ENCODE assay signal across 19 cellular contexts in the genomic region with DNA sequence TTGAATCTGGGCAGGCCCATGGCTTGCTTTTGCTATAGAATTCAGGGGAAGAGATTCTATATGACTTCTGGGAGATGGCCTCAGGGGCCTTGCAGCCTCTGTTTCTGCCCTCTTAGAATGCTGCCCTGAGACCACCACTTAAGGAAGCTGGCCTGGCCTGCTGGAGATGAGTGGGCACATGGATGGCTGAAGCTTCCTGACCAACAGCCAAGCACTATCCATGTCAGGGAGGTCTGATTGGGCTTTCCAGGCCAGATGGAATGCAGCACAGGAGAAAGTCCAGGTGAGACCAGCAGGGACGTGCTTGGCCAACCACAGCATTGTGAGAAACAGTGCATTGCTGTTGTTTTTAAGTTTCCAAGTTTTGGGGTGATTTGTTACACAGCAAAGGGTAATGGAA.
DNase-seq lines count a peak whose midpoint lies in the region; ATAC-seq and TF ChIP-seq lines count a peak whose summit lies in the region.
"Had no signal": no experiment of that assay in that cellular context is flagged by ENCODE, and none has a peak within 500 bp of the region (broad histone marks: within the 10 kb centered on the region; RNA-seq: fewer than 3 reads in every experiment).

No MANE protein-coding gene starts in this region.

- peaks cover 55% of the 10 kb centered on the region for H3K4me1 ChIP-seq in BLaER1
- no peaks in the 10 kb centered on the region for H3K4me1 ChIP-seq in endodermal cell (ENCODE audit: control insufficient read depth, insufficient read depth, low read length)
- H3K4me1 ChIP-seq in upper lobe of right lung, result no peaks in the 10 kb centered on the region

- H3K27me3 ChIP-seq in BLaER1 (no peaks in the 10 kb centered on the region), endodermal cell (ENCODE audit: control insufficient read depth, insufficient read depth, low read length, poor library complexity, severe bottlenecking) (no peaks in the 10 kb centered on the region), upper lobe of right lung (no peaks in the 10 kb centered on the region), MG63 (no peaks in the 10 kb centered on the region)

- peaks cover 2% of the 10 kb centered on the region for H3K27me3 Mint-ChIP-seq in endodermal cell (ENCODE audit: insufficient read depth)
- H3K27me3 Mint-ChIP-seq: B cell had no signal

- intact Hi-C loops in upper lobe of right lung (cut with DNase I), result no loop called here

- no peaks in the 10 kb centered on the region for H3K36me3 Mint-ChIP-seq in endodermal cell (ENCODE audit: low read depth)
- H3K36me3 Mint-ChIP-seq: CD4-positive, alpha-beta memory T cell had no signal

- H4K20me1 ChIP-seq in BLaER1, result no peaks in the 10 kb centered on the region

- H3K36me3 ChIP-seq in BLaER1, result no peaks in the 10 kb centered on the region
- no peaks in the 10 kb centered on the region for H3K36me3 ChIP-seq in endodermal cell (ENCODE audit: control insufficient read depth, insufficient read depth, low read length)
- H3K36me3 ChIP-seq in upper lobe of right lung, result no peaks in the 10 kb centered on the region
- no peaks in the 10 kb centered on the region for H3K36me3 ChIP-seq in MG63

- ATAC-seq in upper lobe of right lung, result no peak
- no peak for ATAC-seq in HG02759 (IDR thresholded peaks at IDR 0.05; ENCODE audit: unreplicated experiment)
- ATAC-seq: GM23338, HCT116 had no signal

- 90% methylated on average over 1 of the region's 1 CpG for WGBS in endodermal cell (ENCODE audit: insufficient coverage in 1 of 2, insufficient read length in 1 of 2), 2 experiments

- TF ChIP-seq CTCF in endodermal cell (conservative IDR thresholded peaks at IDR 0.05) (no peak), upper lobe of right lung (IDR thresholded peaks at IDR 0.05) (no peak)

- no peak overlapping the region for H3K9ac ChIP-seq in BLaER1
- H3K9ac ChIP-seq in endodermal cell (ENCODE audit: extremely low read depth, low read length, poor library complexity, severe bottlenecking), result no peak overlapping the region

- peak; percentile 17 for DNase-seq in endodermal cell
- DNase-seq in mesenteric fat pad (ENCODE audit: low spot score), result peak; percentile 24
- peak; percentile 5 for DNase-seq in upper lobe of right lung
- DNase-seq in effector CD8-positive, alpha-beta T cell (lab: John Stamatoyannopoulos, UW), result no peak
- no peak for DNase-seq in MG63
- DNase-seq: C1 segment of cervical spinal cord; Calu3; CD4-positive, alpha-beta memory T cell; COR-L47; DMS53; DMS79 treated with DMSO at 0.1 percent for 48 hours; GF-D8; H9 had no signal

- H3K27ac ChIP-seq in BLaER1 (no peak overlapping the region), endodermal cell (ENCODE audit: low read depth, low read length) (no peak overlapping the region), upper lobe of right lung (no peak overlapping the region)
- H3K27ac ChIP-seq: 22Rv1 had no signal

- H3K9me3 Mint-ChIP-seq in endodermal cell, result no peaks in the 10 kb centered on the region
- H3K9me3 Mint-ChIP-seq: GM23338, H9 had no signal

- H3K4me3 Mint-ChIP-seq in endodermal cell, result no peak overlapping the region
- H3K4me3 Mint-ChIP-seq: B cell; CD4-positive, alpha-beta memory T cell; GM23338; H9 had no signal

- peak overlapping the region; percentile 64 for H3K4me2 ChIP-seq in BLaER1
- H3K4me2 ChIP-seq: GM23338 had no signal

- H3K4me3 ChIP-seq in BLaER1, result no peak overlapping the region
- no peak overlapping the region for H3K4me3 ChIP-seq in endodermal cell (ENCODE audit: low read length)
- no peak overlapping the region for H3K4me3 ChIP-seq in upper lobe of right lung
- no peak overlapping the region for H3K4me3 ChIP-seq in MG63
- H3K4me3 ChIP-seq: GM23338 had no signal

- no peak overlapping the region for H3K27ac Mint-ChIP-seq in endodermal cell
- H3K27ac Mint-ChIP-seq: B cell; CD4-positive, alpha-beta memory T cell; GM23338 had no signal

- H3K9me3 ChIP-seq in BLaER1 (no peaks in the 10 kb centered on the region), endodermal cell (ENCODE audit: control insufficient read depth, low read length) (no peaks in the 10 kb centered on the region), upper lobe of right lung (no peaks in the 10 kb centered on the region), MG63 (no peaks in the 10 kb centered on the region)

- H3K4me1 Mint-ChIP-seq in endodermal cell, result no peaks in the 10 kb centered on the region
- H3K4me1 Mint-ChIP-seq: B cell; CD4-positive, alpha-beta memory T cell; GM23338; H9 had no signal

Comparison
In these comparisons a context has a peak if more than half of its experiments do, and no peak if none do; other contexts are left out.
1. DNase-seq: peak in endodermal cell (single experiment), mesenteric fat pad (single experiment) and upper lobe of right lung (single experiment); none in effector CD8-positive, alpha-beta T cell (single experiment) and MG63 (single experiment).